9 cellular contexts compared by ENCODE assay signal in the genomic region with DNA sequence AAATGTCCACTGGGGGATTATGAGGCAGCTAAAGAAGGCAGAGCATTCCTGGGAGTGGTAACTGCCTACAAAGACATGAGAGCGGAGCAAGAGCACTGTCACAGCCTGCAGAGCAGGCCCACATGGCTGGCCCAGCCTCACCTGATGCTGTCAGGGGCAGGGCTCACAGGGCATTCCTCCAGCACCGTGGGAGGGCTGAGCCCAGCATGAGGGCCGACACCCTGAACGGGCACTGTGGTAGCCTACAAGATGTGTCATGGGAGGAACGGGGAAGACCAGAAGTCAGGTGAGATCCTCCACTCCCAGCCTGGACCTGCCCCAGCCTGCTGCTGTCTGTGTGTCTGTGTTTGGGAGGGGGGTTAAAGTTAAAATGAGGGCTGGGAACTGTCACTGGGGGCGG. TPM values are rescaled to one million over a fixed set of nuclear protein-coding genes. Genes with fewer than 3 reads are reported as not detected.
A peak's percentile ranks its signal among the peaks of the same experiment; 100 is the strongest.
DNase-seq lines count a peak whose midpoint lies in the region; ATAC-seq and TF ChIP-seq lines count a peak whose summit lies in the region.
"Had no signal": no experiment of that assay in that cellular context is flagged by ENCODE, and none has a peak within 500 bp of the region (broad histone marks: within the 10 kb centered on the region; RNA-seq: fewer than 3 reads in every experiment).

No MANE protein-coding gene starts in this region.

- CTCF ChIA-PET in activated B cell treated with CpG ODN at 0.5 μM for 24 hours (lab: Charles Lee): no interaction called here

- peaks cover 31% of the 10 kb centered on the region for H3K4me1 ChIP-seq in GM23338 (ENCODE audit: insufficient read depth)

- H3K36me3 Mint-ChIP-seq in GM23338 (ENCODE audit: low read depth) (peaks cover 18% of the 10 kb centered on the region), activated B cell treated with CpG ODN at 0.5 μM for 24 hours (ENCODE audit: low read depth) (peaks cover 56% of the 10 kb centered on the region), glutamatergic neuron (ENCODE audit: unreplicated experiment) (peaks cover 11% of the 10 kb centered on the region), progenitor cell of endocrine pancreas (ENCODE audit: insufficient read depth) (peaks cover 8% of the 10 kb centered on the region), osteocyte (ENCODE audit: unreplicated experiment) (peaks cover 6% of the 10 kb centered on the region)

- H3K4me3 Mint-ChIP-seq in GM23338: no peak overlapping the region
- no peak overlapping the region for H3K4me3 Mint-ChIP-seq in activated B cell treated with CpG ODN at 0.5 μM for 24 hours
- no peak overlapping the region for H3K4me3 Mint-ChIP-seq in glutamatergic neuron (ENCODE audit: unreplicated experiment)
- peak overlapping the region; percentile 18 for H3K4me3 Mint-ChIP-seq in progenitor cell of endocrine pancreas (ENCODE audit: low read depth)
- no peak overlapping the region for H3K4me3 Mint-ChIP-seq in osteocyte (ENCODE audit: unreplicated experiment)

- no peaks in the 10 kb centered on the region for H3K36me3 ChIP-seq in GM23338 (ENCODE audit: insufficient read depth)

- no peaks in the 10 kb centered on the region for H3K27me3 ChIP-seq in GM23338 (ENCODE audit: insufficient read depth)

- no peaks in the 10 kb centered on the region for H3K9me2 ChIP-seq in GM23338 (ENCODE audit: insufficient read depth)

- no peak overlapping the region for H3K27ac ChIP-seq in GM23338 (ENCODE audit: low read depth)

- ATAC-seq in GM23338: peak; percentile 5; the same call in 1 of the 3 replicates
- ATAC-seq in activated B cell treated with CpG ODN at 0.5 μM for 24 hours (ENCODE audit: low read depth): no peak
- no peak for ATAC-seq in HG02623 (IDR thresholded peaks at IDR 0.05; ENCODE audit: unreplicated experiment)

- peaks cover 100% of the 10 kb centered on the region for H3K79me2 ChIP-seq in GM23338 (replicated peaks; ENCODE audit: insufficient read depth)

- H3K27ac Mint-ChIP-seq in GM23338 (no peak overlapping the region), activated B cell treated with CpG ODN at 0.5 μM for 24 hours (peak overlapping the region; percentile 78), glutamatergic neuron (ENCODE audit: unreplicated experiment) (peak overlapping the region; percentile 70), progenitor cell of endocrine pancreas (peak overlapping the region; percentile 90), osteocyte (ENCODE audit: unreplicated experiment) (no peak overlapping the region)

- H4K20me1 ChIP-seq in GM23338 (replicated peaks; ENCODE audit: insufficient read depth): peaks cover 63% of the 10 kb centered on the region

- H3K9me3 Mint-ChIP-seq in GM23338: no peaks in the 10 kb centered on the region; the same call in 2 of the 3 replicates
- H3K9me3 Mint-ChIP-seq in activated B cell treated with CpG ODN at 0.5 μM for 24 hours: no peaks in the 10 kb centered on the region
- H3K9me3 Mint-ChIP-seq in glutamatergic neuron (ENCODE audit: unreplicated experiment): peaks cover 11% of the 10 kb centered on the region
- H3K9me3 Mint-ChIP-seq in progenitor cell of endocrine pancreas (ENCODE audit: low read depth): no peaks in the 10 kb centered on the region
- H3K9me3 Mint-ChIP-seq in osteocyte (ENCODE audit: unreplicated experiment): no peaks in the 10 kb centered on the region

- no peaks in the 10 kb centered on the region for H3F3A ChIP-seq in GM23338 (replicated peaks; ENCODE audit: low read depth)

- DNase-seq in GM23338 (ENCODE audit: low spot score) (no peak), activated B cell treated with CpG ODN at 0.5 μM for 24 hours (no peak), glutamatergic neuron (no peak), progenitor cell of endocrine pancreas (ENCODE audit: low spot score, unreplicated experiment) (no peak), NCI-H1694 treated with DMSO at 0.1 percent for 48 hours (lab: John Stamatoyannopoulos, UW) (no peak), osteocyte (ENCODE audit: extremely low spot score, unreplicated experiment) (no peak), inferior parietal cortex (ENCODE audit: extremely low spot score) (no peak)
- DNase-seq: NCI-H2171 had no signal

- H3K4me1 Mint-ChIP-seq in GM23338 (peaks cover 61% of the 10 kb centered on the region), activated B cell treated with CpG ODN at 0.5 μM for 24 hours (peaks cover 89% of the 10 kb centered on the region), glutamatergic neuron (ENCODE audit: low read depth, unreplicated experiment) (peaks cover 32% of the 10 kb centered on the region), progenitor cell of endocrine pancreas (ENCODE audit: low read depth) (peaks cover 85% of the 10 kb centered on the region), osteocyte (ENCODE audit: unreplicated experiment) (peaks cover 53% of the 10 kb centered on the region)

- no peak overlapping the region for H2AFZ ChIP-seq in GM23338

- POLR2A ChIA-PET in activated B cell treated with CpG ODN at 0.5 μM for 24 hours (lab: Charles Lee): interaction anchor here (1.5 to 1.7 kb wide), 2 partner anchors 12 to 19 kb away, joined by 7 to 10 read pairs; no protein-coding TSS in a partner anchor

- H3K27me3 Mint-ChIP-seq in GM23338 (ENCODE audit: insufficient read depth, low read depth, poor library complexity) (peaks cover 7% of the 10 kb centered on the region), activated B cell treated with CpG ODN at 0.5 μM for 24 hours (no peaks in the 10 kb centered on the region), glutamatergic neuron (ENCODE audit: unreplicated experiment) (peaks cover 5% of the 10 kb centered on the region), progenitor cell of endocrine pancreas (no peaks in the 10 kb centered on the region), osteocyte (ENCODE audit: unreplicated experiment) (no peaks in the 10 kb centered on the region)

- no peak overlapping the region for H3K4me3 ChIP-seq in GM23338

- H3K4me2 ChIP-seq in GM23338: no peak overlapping the region

- intact Hi-C loops in activated B cell treated with CpG ODN at 0.5 μM for 24 hours (cut with micrococcal nuclease): no loop called here

- TF ChIP-seq CTCF in GM23338 (conservative IDR thresholded peaks at IDR 0.05; ENCODE audit: low read depth in 2 of 2) (no peak), activated B cell treated with CpG ODN at 0.5 μM for 24 hours (IDR thresholded peaks at IDR 0.05) (no peak), glutamatergic neuron (IDR thresholded peaks at IDR 0.05; ENCODE audit: partially characterized antibody, unreplicated experiment) (no peak), progenitor cell of endocrine pancreas (IDR thresholded peaks at IDR 0.05; ENCODE audit: unreplicated experiment) (no peak), osteocyte (IDR thresholded peaks at IDR 0.05) (no peak)

TF ChIP-seq in GM23338, 12 proteins besides CTCF, POLR2A, EP300 and RAD21 (continues in another document):
- no peak for TF ChIP-seq POLR2AphosphoS5 (IDR thresholded peaks at IDR 0.05; ENCODE audit: low read depth)
- TF ChIP-seq STAT1 (IDR thresholded peaks at IDR 0.05; ENCODE audit: unreplicated experiment): no peak
- no peak for TF ChIP-seq CREB1 (CRISPR knock-in tag; IDR thresholded peaks at IDR 0.05; ENCODE audit: low read depth)
- TF ChIP-seq, protein P1, sequence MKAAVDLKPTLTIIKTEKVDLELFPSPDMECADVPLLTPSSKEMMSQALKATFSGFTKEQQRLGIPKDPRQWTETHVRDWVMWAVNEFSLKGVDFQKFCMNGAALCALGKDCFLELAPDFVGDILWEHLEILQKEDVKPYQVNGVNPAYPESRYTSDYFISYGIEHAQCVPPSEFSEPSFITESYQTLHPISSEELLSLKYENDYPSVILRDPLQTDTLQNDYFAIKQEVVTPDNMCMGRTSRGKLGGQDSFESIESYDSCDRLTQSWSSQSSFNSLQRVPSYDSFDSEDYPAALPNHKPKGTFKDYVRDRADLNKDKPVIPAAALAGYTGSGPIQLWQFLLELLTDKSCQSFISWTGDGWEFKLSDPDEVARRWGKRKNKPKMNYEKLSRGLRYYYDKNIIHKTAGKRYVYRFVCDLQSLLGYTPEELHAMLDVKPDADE (IDR thresholded peaks at IDR 0.05): no peak

RNA-seq across cellular contexts. Expression of a gene that starts 30.1 kb away (rescaled TPM):
- total RNA-seq in GM23338 (2014; rRNA removed; shearing (Covaris generic)): 35.1 and 42.9 TPM in 2 replicates
- polyA plus RNA-seq in GM23338 (2016; fragmentation: Nextera tagmentation; extraction: Ambion mirVana): 133 and 136 TPM in 2 replicates
- total RNA-seq in activated B cell treated with CpG ODN at 0.5 μM for 24 hours (93.8 and 98.4 TPM in 2 replicates), glutamatergic neuron (ENCODE audit: unreplicated experiment) (41.4 TPM), progenitor cell of endocrine pancreas (62.3 and 64.3 TPM in 2 replicates), osteocyte (34.5 and 37.4 TPM in 2 replicates)

RNA-seq across cellular contexts. Expression of a gene that starts 33.0 kb away (rescaled TPM):
- total RNA-seq in GM23338 (2014; rRNA removed; shearing (Covaris generic)): 66.1 and 79.9 TPM in 2 replicates
- 13.5 and 14.0 TPM in 2 replicates for polyA plus RNA-seq in GM23338 (2016; fragmentation: Nextera tagmentation; extraction: Ambion mirVana)
- total RNA-seq in activated B cell treated with CpG ODN at 0.5 μM for 24 hours: 79.8 and 98.6 TPM in 2 replicates
- total RNA-seq in glutamatergic neuron (ENCODE audit: unreplicated experiment): 38.0 TPM
- 292 and 320 TPM in 2 replicates for total RNA-seq in progenitor cell of endocrine pancreas
- 14.0 and 21.8 TPM in 2 replicates for total RNA-seq in osteocyte

Comparison
In these comparisons a context has a peak if more than half of its experiments do, and no peak if none do; other contexts are left out.
1. H3K27ac Mint-ChIP-seq: peak in activated B cell treated with CpG ODN at 0.5 μM for 24 hours (single experiment), glutamatergic neuron (single experiment) and progenitor cell of endocrine pancreas (single experiment); none in GM23338 (single experiment) and osteocyte (single experiment).